21 cellular contexts compared by ENCODE assay signal in the genomic region with DNA sequence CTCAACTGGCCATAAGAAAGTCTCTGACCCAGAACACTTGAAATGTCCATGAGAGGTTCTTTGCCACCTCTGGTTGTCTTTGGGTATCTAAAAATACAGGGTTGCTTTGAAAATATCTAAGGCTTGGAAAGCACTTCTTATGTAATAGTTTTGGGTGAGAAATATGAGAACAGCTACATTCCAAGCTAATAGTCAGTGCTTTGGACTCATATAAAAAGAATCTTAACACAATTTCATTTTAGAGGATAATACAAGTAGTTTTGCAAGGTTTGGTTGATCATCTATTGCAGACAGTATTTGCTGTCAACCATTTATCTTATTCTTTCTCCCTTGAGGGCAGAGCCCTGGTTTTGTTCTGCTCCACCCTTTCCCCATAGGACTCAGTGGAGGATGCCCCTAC.
DNase-seq lines count a peak whose midpoint lies in the region; ATAC-seq and TF ChIP-seq lines count a peak whose summit lies in the region.
"Had no signal": no experiment of that assay in that cellular context is flagged by ENCODE, and none has a peak within 500 bp of the region (broad histone marks: within the 10 kb centered on the region; RNA-seq: fewer than 3 reads in every experiment).

No MANE protein-coding gene starts in this region.

- no peaks in the 10 kb centered on the region for H3K4me1 ChIP-seq in mammary epithelial cell (ENCODE audit: insufficient read depth, low read length)
- H3K4me1 ChIP-seq in naive thymus-derived CD4-positive, alpha-beta T cell (ENCODE audit: control insufficient read depth in 2 of 2, insufficient read depth in 2 of 2, low read length in 2 of 2), result no peaks in the 10 kb centered on the region

- H3K4me3 ChIP-seq in mammary epithelial cell (replicated peaks in 1 of 3; ENCODE audit: insufficient read depth in 1 of 3, low read depth in 2 of 3, low read length in 3 of 3) (no peak overlapping the region), fibroblast of mammary gland (ENCODE audit: control insufficient read depth, low read depth, low read length) (no peak overlapping the region), coronary artery (no peak overlapping the region)
- H3K4me3 ChIP-seq in naive thymus-derived CD4-positive, alpha-beta T cell (ENCODE audit: low read length), result no peak overlapping the region
- H3K4me3 ChIP-seq: BLaER1, SK-N-MC had no signal

- BruUV-seq in MCF 10A (replicated peaks; lab: Mats Ljungman, UMichigan), result no TSS peak
- BruUV-seq in mammary epithelial cell (replicated peaks; lab: Mats Ljungman, UMichigan), result no TSS peak

- in situ Hi-C loops in mammary epithelial cell (cut with MboI; ENCODE audit: low sequenced_read_pairs in 2 of 2), result no loop called here

- intact Hi-C loops in MCF 10A (cut with micrococcal nuclease), result no loop called here
- intact Hi-C loops in mammary epithelial cell (cut with micrococcal nuclease), result no loop called here
- intact Hi-C loops in naive thymus-derived CD4-positive, alpha-beta T cell (cut with micrococcal nuclease), result no loop called here

- no peaks in the 10 kb centered on the region for H3K36me3 ChIP-seq in mammary epithelial cell (ENCODE audit: insufficient read depth, low read length)
- no peaks in the 10 kb centered on the region for H3K36me3 ChIP-seq in naive thymus-derived CD4-positive, alpha-beta T cell (ENCODE audit: control insufficient read depth in 2 of 3, insufficient read depth in 3 of 3, low read length in 3 of 3)
- H3K36me3 ChIP-seq: BLaER1 had no signal

- DNase-seq in MCF 10A (ENCODE audit: unreplicated experiment) (peak; percentile 16), mammary epithelial cell (no peak), LHCN-M2 (ENCODE audit: low read depth) (peak; percentile 55), fibroblast of mammary gland (ENCODE audit: low read depth) (peak; percentile 17), 8988T (no peak), globus pallidus (ENCODE audit: low spot score) (no peak), coronary artery (ENCODE audit: low spot score) (no peak)
- no peak for DNase-seq in naive thymus-derived CD4-positive, alpha-beta T cell
- DNase-seq: CD4-positive, alpha-beta memory T cell; DMS153; H9; Kasumi-1; NCI-H1092 treated with DMSO at 0.1 percent for 48 hours; NCI-H146; NCI-H2081; NCI-H2171 treated with DMSO at 0.1 percent for 48 hours; NCI-H774; SHP77 had no signal

- no peaks in the 10 kb centered on the region for H3K27me3 ChIP-seq in mammary epithelial cell (ENCODE audit: insufficient read depth, low read length)
- H3K27me3 ChIP-seq in naive thymus-derived CD4-positive, alpha-beta T cell (ENCODE audit: control insufficient read depth in 2 of 2, insufficient read depth in 2 of 2, low read length in 2 of 2), result no peaks in the 10 kb centered on the region
- H3K27me3 ChIP-seq: BLaER1 had no signal

- no peaks in the 10 kb centered on the region for H4K20me1 ChIP-seq in mammary epithelial cell (ENCODE audit: insufficient read depth, low read length)
- H4K20me1 ChIP-seq: BLaER1 had no signal

- H3K27ac ChIP-seq in mammary epithelial cell (ENCODE audit: insufficient read depth, low read depth, low read length) (no peak overlapping the region), coronary artery (no peak overlapping the region)
- no peak overlapping the region for H3K27ac ChIP-seq in naive thymus-derived CD4-positive, alpha-beta T cell (ENCODE audit: low read depth, low read length)
- H3K27ac ChIP-seq: 22Rv1, BLaER1, SK-N-MC had no signal

- no peak overlapping the region for H3K9ac ChIP-seq in mammary epithelial cell (ENCODE audit: insufficient read depth, low read length)
- H3K9ac ChIP-seq: BLaER1 had no signal

- CTCF ChIA-PET in MCF 10A (lab: Yijun Ruan, JAX), result interaction anchor here (0.6 kb wide), 1 partner anchor 593 kb away, joined by 3 read pairs; no protein-coding TSS in a partner anchor
- CTCF ChIA-PET in mammary epithelial cell (lab: Charles Lee; ENCODE audit: low non-redundant PET), result no interaction called here
- CTCF ChIA-PET in naive thymus-derived CD4-positive, alpha-beta T cell (lab: Charles Lee), result no interaction called here

- no peak overlapping the region for H3K27ac Mint-ChIP-seq in MCF 10A (ENCODE audit: low read depth, unreplicated experiment)
- H3K27ac Mint-ChIP-seq in naive thymus-derived CD4-positive, alpha-beta T cell, result no peak overlapping the region
- H3K27ac Mint-ChIP-seq: CD4-positive, alpha-beta memory T cell; H9 had no signal

- no peak for TF ChIP-seq CTCF in MCF 10A (IDR thresholded peaks at IDR 0.05; ENCODE audit: unreplicated experiment)
- no peak for TF ChIP-seq CTCF in mammary epithelial cell (conservative IDR thresholded peaks at IDR 0.05 in 1 of 2, IDR thresholded peaks at IDR 0.05 in 1 of 2; ENCODE audit: extremely low read depth in 1 of 2, insufficient read depth in 1 of 2, low read depth in 1 of 2, low read length in 2 of 2)
- TF ChIP-seq CTCF in fibroblast of mammary gland (conservative IDR thresholded peaks at IDR 0.05; ENCODE audit: control insufficient read depth, insufficient read depth, low read depth, low read length), result no peak
- no peak for TF ChIP-seq CTCF in coronary artery (IDR thresholded peaks at IDR 0.05)

- no peak overlapping the region for H3K4me2 ChIP-seq in mammary epithelial cell (ENCODE audit: insufficient read depth, low read depth, low read length)
- H3K4me2 ChIP-seq: BLaER1 had no signal

- H3K4me3 Mint-ChIP-seq in MCF 10A (ENCODE audit: unreplicated experiment), result no peak overlapping the region
- no peak overlapping the region for H3K4me3 Mint-ChIP-seq in naive thymus-derived CD4-positive, alpha-beta T cell
- H3K4me3 Mint-ChIP-seq: CD4-positive, alpha-beta memory T cell; H9 had no signal

- POLR2A ChIA-PET in MCF 10A (lab: Yijun Ruan, JAX), result no interaction called here
- POLR2A ChIA-PET in naive thymus-derived CD4-positive, alpha-beta T cell (lab: Charles Lee), result no interaction called here

- H3K4me1 Mint-ChIP-seq in MCF 10A (ENCODE audit: insufficient read depth, unreplicated experiment), result peaks cover 8% of the 10 kb centered on the region
- H3K4me1 Mint-ChIP-seq in naive thymus-derived CD4-positive, alpha-beta T cell, result no peaks in the 10 kb centered on the region
- H3K4me1 Mint-ChIP-seq: CD4-positive, alpha-beta memory T cell; H9 had no signal

- no peaks in the 10 kb centered on the region for H3K27me3 Mint-ChIP-seq in MCF 10A (ENCODE audit: insufficient read depth, unreplicated experiment)
- no peaks in the 10 kb centered on the region for H3K27me3 Mint-ChIP-seq in naive thymus-derived CD4-positive, alpha-beta T cell
- H3K27me3 Mint-ChIP-seq: CD4-positive, alpha-beta memory T cell had no signal

- H2AFZ ChIP-seq in mammary epithelial cell (ENCODE audit: low read depth, low read length), result no peak overlapping the region

- no peaks in the 10 kb centered on the region for H3K79me2 ChIP-seq in mammary epithelial cell (ENCODE audit: insufficient read depth, low read length)

- ATAC-seq in naive thymus-derived CD4-positive, alpha-beta T cell, result no peak

- H3K9me3 Mint-ChIP-seq in MCF 10A (ENCODE audit: unreplicated experiment), result peaks cover 20% of the 10 kb centered on the region
- peaks cover 0 to 31% (median 6%) of the 10 kb centered on the region in 11 donors for H3K9me3 Mint-ChIP-seq in naive thymus-derived CD4-positive, alpha-beta T cell

- dilution Hi-C loops in mammary epithelial cell (cut with HindIII; ENCODE audit: low sequenced_read_pairs), result no loop called here

- H3K36me3 Mint-ChIP-seq in MCF 10A (ENCODE audit: insufficient read depth, unreplicated experiment), result no peaks in the 10 kb centered on the region
- peaks cover 0 to 7% (median 0%) of the 10 kb centered on the region in 5 donors for H3K36me3 Mint-ChIP-seq in naive thymus-derived CD4-positive, alpha-beta T cell
- H3K36me3 Mint-ChIP-seq: CD4-positive, alpha-beta memory T cell had no signal

- no peaks in the 10 kb centered on the region for H3K9me3 ChIP-seq in mammary epithelial cell (replicated peaks; ENCODE audit: insufficient read depth, low read length)
- H3K9me3 ChIP-seq in naive thymus-derived CD4-positive, alpha-beta T cell (ENCODE audit: control insufficient read depth in 2 of 3, low read length in 3 of 3), result peaks cover 0 to 4% (median 0%) of the 10 kb centered on the region in 3 experiments

Comparison
In these comparisons a context has a peak if more than half of its experiments do, and no peak if none do; other contexts are left out.
1. DNase-seq: peak in MCF 10A (single experiment), LHCN-M2 (single experiment) and fibroblast of mammary gland (single experiment); none in mammary epithelial cell (single experiment), 8988T (single experiment), globus pallidus (single experiment), coronary artery (single experiment) and naive thymus-derived CD4-positive, alpha-beta T cell (0 of 9).